Comparison of ENCODE assay signal across 13 cellular contexts in genomic region chr13:114151031-114151430, GRCh38. TPM values are rescaled to one million over a fixed set of nuclear protein-coding genes. Genes with fewer than 3 reads are reported as not detected.
DNase-seq lines count a peak whose midpoint lies in the region; ATAC-seq lines count a peak whose summit lies in the region.
"Had no signal": no experiment of that assay in that cellular context is flagged by ENCODE, and none has a peak within 500 bp of the region (broad histone marks: within the 10 kb centered on the region; RNA-seq: fewer than 3 reads in every experiment).

No MANE protein-coding gene starts in this region.

- H2AK5ac ChIP-seq in mesenchymal stem cell (ENCODE audit: low read length, severe bottlenecking): no peak overlapping the region

- no peaks in the 10 kb centered on the region for H3K27me3 ChIP-seq in CD4-positive, alpha-beta memory T cell (ENCODE audit: insufficient read depth, low read length)
- peaks cover 25 to 31% of the 10 kb centered on the region in 2 experiments for H3K27me3 ChIP-seq in mesenchymal stem cell (ENCODE audit: control insufficient read depth in 1 of 2, insufficient read depth in 1 of 2, low read length in 2 of 2)
- H3K27me3 ChIP-seq: foreskin keratinocyte, right atrium auricular region had no signal

- H3K27ac ChIP-seq in CD4-positive, alpha-beta memory T cell (ENCODE audit: low read depth, low read length): peak overlapping the region; percentile 81
- no peak overlapping the region for H3K27ac ChIP-seq in mesenchymal stem cell (ENCODE audit: low read length, poor library complexity, severe bottlenecking)
- H3K27ac ChIP-seq: foreskin keratinocyte, right atrium auricular region had no signal

- no peaks in the 10 kb centered on the region for H3K9me3 ChIP-seq in CD4-positive, alpha-beta memory T cell (ENCODE audit: control insufficient read depth in 1 of 2, low read length in 2 of 2)
- H3K9me3 ChIP-seq in mesenchymal stem cell (ENCODE audit: control insufficient read depth, low read length): no peaks in the 10 kb centered on the region
- H3K9me3 ChIP-seq: right atrium auricular region had no signal

- peaks cover 0 to 5% (median 0%) of the 10 kb centered on the region in 8 donors for H3K9me3 Mint-ChIP-seq in CD4-positive, alpha-beta memory T cell
- H3K9me3 Mint-ChIP-seq in activated CD4-positive, alpha-beta memory T cell treated with anti-CD3 and anti-CD28 coated beads, Interleukin-2, amount 10 ng/mL, durations not matched to agents 7 days and 5 days: peaks cover 6% of the 10 kb centered on the region

- no peak overlapping the region for H3K23ac ChIP-seq in mesenchymal stem cell (ENCODE audit: low read length in 2 of 2)

- no peak overlapping the region for H3K4ac ChIP-seq in mesenchymal stem cell (ENCODE audit: low read depth in 1 of 2, low read length in 2 of 2)

- H3K9ac ChIP-seq in mesenchymal stem cell (ENCODE audit: low read length): no peak overlapping the region

- no peak overlapping the region for H2AFZ ChIP-seq in mesenchymal stem cell (ENCODE audit: low read depth, low read length)

- H3K27ac Mint-ChIP-seq in CD4-positive, alpha-beta memory T cell: peak overlapping the region; percentile 95 to 100 (median 100)
- peak overlapping the region; percentile 70 for H3K27ac Mint-ChIP-seq in activated CD4-positive, alpha-beta memory T cell treated with anti-CD3 and anti-CD28 coated beads, Interleukin-2, amount 10 ng/mL, durations not matched to agents 7 days and 5 days

- no peak for ATAC-seq in HG02763 (IDR thresholded peaks at IDR 0.05; ENCODE audit: unreplicated experiment)
- ATAC-seq in GM18868 (IDR thresholded peaks at IDR 0.05; ENCODE audit: unreplicated experiment): no peak

- H3K79me1 ChIP-seq in mesenchymal stem cell (replicated peaks; ENCODE audit: low read length, poor library complexity, severe bottlenecking): no peaks in the 10 kb centered on the region

- peaks cover 60 to 82% (median 74%) of the 10 kb centered on the region in 4 donors for H3K4me1 Mint-ChIP-seq in CD4-positive, alpha-beta memory T cell
- H3K4me1 Mint-ChIP-seq in activated CD4-positive, alpha-beta memory T cell treated with anti-CD3 and anti-CD28 coated beads, Interleukin-2, amount 10 ng/mL, durations not matched to agents 7 days and 5 days: peaks cover 76% of the 10 kb centered on the region

- DNase-seq in AML-193 (lab: John Stamatoyannopoulos, UW) (peak; percentile 35 to 53), mesenchymal stem cell (no peak), posterior vena cava (ENCODE audit: low spot score) (no peak), NCI-H345 (lab: John Stamatoyannopoulos, UW) (no peak)
- DNase-seq in CD4-positive, alpha-beta memory T cell: peak in 4 of 5 donors; percentile 47 to 75 (median 58)
- no peak for DNase-seq in activated CD4-positive, alpha-beta memory T cell treated with anti-CD3 and anti-CD28 coated beads, Interleukin-2, amount 10 ng/mL, durations not matched to agents 7 days and 5 days
- DNase-seq: effector CD4-positive, alpha-beta T cell had no signal

- no peak overlapping the region for H3K18ac ChIP-seq in mesenchymal stem cell (ENCODE audit: low read depth in 1 of 2, low read length in 2 of 2)

- no peak overlapping the region for H3K4me2 ChIP-seq in mesenchymal stem cell (ENCODE audit: low read length, poor library complexity, severe bottlenecking)

- H4K91ac ChIP-seq in mesenchymal stem cell (ENCODE audit: low read length): no peak overlapping the region

- H3K27me3 Mint-ChIP-seq in CD4-positive, alpha-beta memory T cell: no peaks in the 10 kb centered on the region
- H3K27me3 Mint-ChIP-seq in activated CD4-positive, alpha-beta memory T cell treated with anti-CD3 and anti-CD28 coated beads, Interleukin-2, amount 10 ng/mL, durations not matched to agents 7 days and 5 days: peaks cover 6% of the 10 kb centered on the region

- H4K8ac ChIP-seq in mesenchymal stem cell (ENCODE audit: low read length): peak overlapping the region; percentile 19

- H3K4me3 ChIP-seq in CD4-positive, alpha-beta memory T cell (ENCODE audit: low read length in 2 of 2): peak overlapping the region in 1 of 2 donors; percentile 15
- H3K4me3 ChIP-seq in mesenchymal stem cell (ENCODE audit: insufficient read depth in 1 of 2, low read depth in 1 of 2, low read length in 2 of 2): no peak overlapping the region
- H3K4me3 ChIP-seq: right atrium auricular region had no signal

- peak overlapping the region; percentile 62 to 93 (median 72) for H3K4me3 Mint-ChIP-seq in CD4-positive, alpha-beta memory T cell
- peak overlapping the region; percentile 57 for H3K4me3 Mint-ChIP-seq in activated CD4-positive, alpha-beta memory T cell treated with anti-CD3 and anti-CD28 coated beads, Interleukin-2, amount 10 ng/mL, durations not matched to agents 7 days and 5 days

- CTCF ChIA-PET in CD4-positive, alpha-beta memory T cell (lab: Charles Lee; ENCODE audit: partially characterized antibody): interaction anchor here (1.0 to 3.2 kb wide), 6 partner anchors 11 to 75 kb away, joined by 4 to 13 read pairs (median 5); no protein-coding TSS in a partner anchor
- CTCF ChIA-PET in activated CD4-positive, alpha-beta memory T cell treated with anti-CD3 and anti-CD28 coated beads, Interleukin-2, amount 10 ng/mL, durations not matched to agents 7 days and 5 days (lab: Charles Lee): no interaction called here

- no peak overlapping the region for H3K14ac ChIP-seq in mesenchymal stem cell (ENCODE audit: low read length in 2 of 2)

- H3K36me3 ChIP-seq in CD4-positive, alpha-beta memory T cell (ENCODE audit: insufficient read depth, low read length): no peaks in the 10 kb centered on the region
- no peaks in the 10 kb centered on the region for H3K36me3 ChIP-seq in mesenchymal stem cell (ENCODE audit: control insufficient read depth in 1 of 2, insufficient read depth in 2 of 2, low read depth in 1 of 2, low read length in 2 of 2)
- H3K36me3 ChIP-seq: right atrium auricular region had no signal

- peaks cover 81% of the 10 kb centered on the region for H3K4me1 ChIP-seq in CD4-positive, alpha-beta memory T cell (ENCODE audit: insufficient read depth, low read length)
- H3K4me1 ChIP-seq in mesenchymal stem cell (ENCODE audit: control insufficient read depth, insufficient read depth, low read depth, low read length): no peaks in the 10 kb centered on the region
- H3K4me1 ChIP-seq: foreskin keratinocyte, right atrium auricular region had no signal

- intact Hi-C loops in CD4-positive, alpha-beta memory T cell (cut with micrococcal nuclease): no loop called here
- intact Hi-C loops in posterior vena cava (cut with DNase I): no loop called here

- no peak overlapping the region for H2BK15ac ChIP-seq in mesenchymal stem cell (ENCODE audit: low read depth, poor library complexity, severe bottlenecking)

- WGBS in mesenchymal stem cell: 83% methylated on average over 10 of the region's 10 CpGs

- no peak overlapping the region for H2BK12ac ChIP-seq in mesenchymal stem cell (ENCODE audit: low read length in 2 of 2)

- peaks cover 5 to 7% of the 10 kb centered on the region in 2 donors for H3K36me3 Mint-ChIP-seq in CD4-positive, alpha-beta memory T cell
- peaks cover 26% of the 10 kb centered on the region for H3K36me3 Mint-ChIP-seq in activated CD4-positive, alpha-beta memory T cell treated with anti-CD3 and anti-CD28 coated beads, Interleukin-2, amount 10 ng/mL, durations not matched to agents 7 days and 5 days (ENCODE audit: low read depth)

- no peak overlapping the region for H2BK5ac ChIP-seq in mesenchymal stem cell (ENCODE audit: low read depth, low read length, poor library complexity, severe bottlenecking)

- H2BK120ac ChIP-seq in mesenchymal stem cell (ENCODE audit: low read depth, low read length): peak overlapping the region; percentile 8

- POLR2A ChIA-PET in CD4-positive, alpha-beta memory T cell (lab: Charles Lee; ENCODE audit: partially characterized antibody): interaction anchor here (1.2 to 4.0 kb wide), 8 partner anchors 8 to 30 kb away, joined by 3 to 32 read pairs (median 16); no protein-coding TSS in a partner anchor
- POLR2A ChIA-PET in activated CD4-positive, alpha-beta memory T cell treated with anti-CD3 and anti-CD28 coated beads, Interleukin-2, amount 10 ng/mL, durations not matched to agents 7 days and 5 days (lab: Charles Lee): interaction anchor here (1.6 to 2.6 kb wide), 4 partner anchors 8 to 22 kb away, joined by 4 to 16 read pairs (median 10); no protein-coding TSS in a partner anchor

RNA-seq across cellular contexts. Expression of gene RASA3, which starts 18.6 kb away (rescaled TPM):
- total RNA-seq in CD4-positive, alpha-beta memory T cell: 100 to 1,000 TPM; 171 to 174 TPM
- polyA plus RNA-seq in CD4-positive, alpha-beta memory T cell: 100 to 1,000 TPM in 1 of 2 donors, 10 to 100 TPM in 1; 65.5 to 141 TPM
- total RNA-seq in activated CD4-positive, alpha-beta memory T cell treated with anti-CD3 and anti-CD28 coated beads, Interleukin-2, amount 10 ng/mL, durations not matched to agents 7 days and 5 days: 10 to 100 TPM; 97.2 to 99.3 TPM
- 44.2 TPM for polyA plus RNA-seq in mesenchymal stem cell (2013, experiment 1 of 2)
- polyA plus RNA-seq in mesenchymal stem cell (2013, experiment 2 of 2): 43.9 TPM
- 10 to 100 TPM; 28.8 to 30.1 TPM for total RNA-seq in posterior vena cava

RNA-seq across cellular contexts. Expression of gene CFAP97D2, which starts 28.0 kb away (rescaled TPM):
- not detected for total RNA-seq in CD4-positive, alpha-beta memory T cell
- polyA plus RNA-seq in CD4-positive, alpha-beta memory T cell: not detected
- not detected for total RNA-seq in activated CD4-positive, alpha-beta memory T cell treated with anti-CD3 and anti-CD28 coated beads, Interleukin-2, amount 10 ng/mL, durations not matched to agents 7 days and 5 days
- polyA plus RNA-seq in mesenchymal stem cell (2013, experiment 1 of 2): not detected
- not detected for polyA plus RNA-seq in mesenchymal stem cell (2013, experiment 2 of 2)
- total RNA-seq in posterior vena cava: not detected
- total RNA-seq: foreskin keratinocyte, LHCN-M2, myocyte, right atrium auricular region had no signal
- polyA plus RNA-seq: foreskin keratinocyte had no signal

Comparison
In these comparisons a context has a peak if more than half of its experiments do, and no peak if none do; other contexts are left out.
1. DNase-seq: peak in AML-193 (2 of 2) and CD4-positive, alpha-beta memory T cell (4 of 5); none in activated CD4-positive, alpha-beta memory T cell treated with anti-CD3 and anti-CD28 coated beads, Interleukin-2, amount 10 ng/mL, durations not matched to agents 7 days and 5 days (single experiment), mesenchymal stem cell (single experiment), posterior vena cava (single experiment) and NCI-H345 (single experiment).